In the genomic region with DNA sequence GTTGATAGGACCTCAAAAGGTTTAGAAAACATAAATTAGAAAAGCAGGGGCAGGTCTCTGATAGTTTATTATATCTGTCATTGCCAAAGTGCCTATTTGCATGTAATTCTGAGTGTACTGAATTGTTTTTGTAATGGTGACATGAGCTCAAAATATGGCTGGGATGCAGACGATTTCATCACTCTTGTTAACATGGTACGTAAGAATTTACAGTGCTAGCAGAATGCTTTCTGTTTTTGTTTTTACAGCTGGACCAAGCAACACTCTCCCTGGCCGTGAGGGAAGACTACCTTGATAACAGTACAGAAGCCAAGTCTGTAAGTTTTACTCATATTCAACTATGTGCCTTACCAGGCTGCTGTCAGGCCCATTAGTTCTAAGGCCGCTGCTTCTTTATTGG, we compare ENCODE assay signal across 27 cellular contexts. TPM values are rescaled to one million over a fixed set of nuclear protein-coding genes. Genes with fewer than 3 reads are reported as not detected.
DNase-seq lines count a peak whose midpoint lies in the region; ATAC-seq and TF ChIP-seq lines count a peak whose summit lies in the region.
"Had no signal": no experiment of that assay in that cellular context is flagged by ENCODE, and none has a peak within 500 bp of the region (broad histone marks: within the 10 kb centered on the region; RNA-seq: fewer than 3 reads in every experiment).

No MANE protein-coding gene starts in this region.

- TF ChIP-seq CTCF in AG10803 (conservative IDR thresholded peaks at IDR 0.05; ENCODE audit: low read length) (no peak), foreskin fibroblast (IDR thresholded peaks at IDR 0.05; ENCODE audit: low read depth, low read length) (no peak), ascending aorta (IDR thresholded peaks at IDR 0.05) (no peak)

- H3K4me3 ChIP-seq in AG10803 (ENCODE audit: low read length) (no peak overlapping the region), foreskin fibroblast (ENCODE audit: low read depth in 1 of 2, low read length in 2 of 2) (no peak overlapping the region), ascending aorta (no peak overlapping the region)
- H3K4me3 ChIP-seq: lung, SJSA1 had no signal

- H3K9me3 Mint-ChIP-seq in natural killer cell treated with Interleukin-12 subunit alpha and Interleukin-12 subunit beta and Interleukin-15 and Interleukin-18, amount 100 ng/mL, for 72 hours: no peaks in the 10 kb centered on the region
- H3K9me3 Mint-ChIP-seq in stimulated activated effector memory CD8-positive, alpha-beta T cell treated with anti-CD3 and anti-CD28 coated beads, Interleukin-12 subunit alpha, Interleukin-12 subunit beta, amount 100 ng/mL, for 72 hours: no peaks in the 10 kb centered on the region
- H3K9me3 Mint-ChIP-seq: T-helper 1 cell treated with Interleukin-12 subunit alpha and Interleukin-12 subunit beta and Interleukin-4 antibody, amounts not matched to agents 30 μg/mL and 1 μg/mL, for 36 hours had no signal

- DNase-seq in AG10803 (ENCODE audit: low read depth) (peak; percentile 69), GM03348 (ENCODE audit: low spot score) (peak; percentile 9), brain pericyte (ENCODE audit: low read depth, low spot score) (peak; percentile 51), foreskin fibroblast (peak; percentile 58 to 74), Kasumi-1 (lab: John Stamatoyannopoulos, UW) (no peak), ascending aorta (ENCODE audit: low spot score in 2 of 2) (no peak)
- no peak for DNase-seq in natural killer cell treated with Interleukin-12 subunit alpha and Interleukin-12 subunit beta and Interleukin-15 and Interleukin-18, amount 100 ng/mL, for 72 hours (ENCODE audit: low spot score)
- DNase-seq in stimulated activated effector memory CD8-positive, alpha-beta T cell treated with anti-CD3 and anti-CD28 coated beads, Interleukin-12 subunit alpha, Interleukin-12 subunit beta, amount 100 ng/mL, for 72 hours (ENCODE audit: low spot score in 2 of 2): no peak
- DNase-seq: activated naive CD8-positive, alpha-beta T cell treated with anti-CD3 and anti-CD28 coated beads, Interleukin-2, amount 10 ng/mL, durations not matched to agents 7 days and 5 days; activated T-cell treated with anti-CD3 and anti-CD28 coated beads, Interleukin-2, amount 50 U/mL, for 1 hour; Caco-2; central memory CD4-positive, alpha-beta T cell; DND-41; H7; hypothalamus; Karpas-422; kidney; NCI-H1092 treated with DMSO at 0.1 percent for 48 hours; NCI-H2081 treated with DMSO at 0.1 percent for 48 hours; NCI-H446 treated with DMSO at 0.1 percent for 48 hours; stimulated activated CD4-positive, alpha-beta T cell treated with anti-CD3 and anti-CD28 coated beads, Interleukin-12 subunit alpha, Interleukin-12 subunit beta, amount 100 ng/mL, for 4 hours; substantia nigra had no signal

- no peak overlapping the region for H3K27ac ChIP-seq in ascending aorta
- H3K27ac ChIP-seq: SJSA1 had no signal

- no peaks in the 10 kb centered on the region for H3K4me1 ChIP-seq in ascending aorta
- H3K4me1 ChIP-seq: Caco-2, SJSA1 had no signal

- H3K27me3 ChIP-seq in ascending aorta: no peaks in the 10 kb centered on the region
- H3K27me3 ChIP-seq: SJSA1 had no signal

- intact Hi-C loops in ascending aorta (cut with DNase I): no loop called here

- H3K36me3 Mint-ChIP-seq in natural killer cell treated with Interleukin-12 subunit alpha and Interleukin-12 subunit beta and Interleukin-15 and Interleukin-18, amount 100 ng/mL, for 72 hours: no peaks in the 10 kb centered on the region
- H3K36me3 Mint-ChIP-seq in stimulated activated effector memory CD8-positive, alpha-beta T cell treated with anti-CD3 and anti-CD28 coated beads, Interleukin-12 subunit alpha, Interleukin-12 subunit beta, amount 100 ng/mL, for 72 hours: no peaks in the 10 kb centered on the region

- no peaks in the 10 kb centered on the region for H3K36me3 ChIP-seq in ascending aorta
- H3K36me3 ChIP-seq: SJSA1 had no signal

- H3K9me3 ChIP-seq in ascending aorta: no peaks in the 10 kb centered on the region
- H3K9me3 ChIP-seq: Caco-2, SJSA1 had no signal

- no peak for ATAC-seq in natural killer cell treated with Interleukin-12 subunit alpha and Interleukin-12 subunit beta and Interleukin-15 and Interleukin-18, amount 100 ng/mL, for 72 hours
- ATAC-seq in stimulated activated effector memory CD8-positive, alpha-beta T cell treated with anti-CD3 and anti-CD28 coated beads, Interleukin-12 subunit alpha, Interleukin-12 subunit beta, amount 100 ng/mL, for 72 hours: no peak
- ATAC-seq: Panc1 had no signal

- no peaks in the 10 kb centered on the region for H3K4me1 Mint-ChIP-seq in natural killer cell treated with Interleukin-12 subunit alpha and Interleukin-12 subunit beta and Interleukin-15 and Interleukin-18, amount 100 ng/mL, for 72 hours (ENCODE audit: low read depth in 2 of 2)
- H3K4me1 Mint-ChIP-seq in stimulated activated effector memory CD8-positive, alpha-beta T cell treated with anti-CD3 and anti-CD28 coated beads, Interleukin-12 subunit alpha, Interleukin-12 subunit beta, amount 100 ng/mL, for 72 hours: no peaks in the 10 kb centered on the region
- H3K4me1 Mint-ChIP-seq: B cell had no signal

- H3K27ac Mint-ChIP-seq in natural killer cell treated with Interleukin-12 subunit alpha and Interleukin-12 subunit beta and Interleukin-15 and Interleukin-18, amount 100 ng/mL, for 72 hours: no peak overlapping the region
- no peak overlapping the region for H3K27ac Mint-ChIP-seq in stimulated activated effector memory CD8-positive, alpha-beta T cell treated with anti-CD3 and anti-CD28 coated beads, Interleukin-12 subunit alpha, Interleukin-12 subunit beta, amount 100 ng/mL, for 72 hours
- H3K27ac Mint-ChIP-seq: activated naive CD8-positive, alpha-beta T cell treated with anti-CD3 and anti-CD28 coated beads, Interleukin-2, amount 10 ng/mL, durations not matched to agents 7 days and 5 days; B cell; T-helper 1 cell treated with Interleukin-12 subunit alpha and Interleukin-12 subunit beta and Interleukin-4 antibody, amounts not matched to agents 30 μg/mL and 1 μg/mL, for 36 hours had no signal

- H3K27me3 Mint-ChIP-seq in natural killer cell treated with Interleukin-12 subunit alpha and Interleukin-12 subunit beta and Interleukin-15 and Interleukin-18, amount 100 ng/mL, for 72 hours: peaks cover 0 to 14% of the 10 kb centered on the region in 2 donors
- H3K27me3 Mint-ChIP-seq: activated naive CD8-positive, alpha-beta T cell treated with anti-CD3 and anti-CD28 coated beads, Interleukin-2, amount 10 ng/mL, durations not matched to agents 7 days and 5 days; B cell had no signal

- no peak overlapping the region for H3K4me3 Mint-ChIP-seq in natural killer cell treated with Interleukin-12 subunit alpha and Interleukin-12 subunit beta and Interleukin-15 and Interleukin-18, amount 100 ng/mL, for 72 hours
- H3K4me3 Mint-ChIP-seq in stimulated activated effector memory CD8-positive, alpha-beta T cell treated with anti-CD3 and anti-CD28 coated beads, Interleukin-12 subunit alpha, Interleukin-12 subunit beta, amount 100 ng/mL, for 72 hours: no peak overlapping the region
- H3K4me3 Mint-ChIP-seq: activated naive CD8-positive, alpha-beta T cell treated with anti-CD3 and anti-CD28 coated beads, Interleukin-2, amount 10 ng/mL, durations not matched to agents 7 days and 5 days; B cell; T-helper 1 cell treated with Interleukin-12 subunit alpha and Interleukin-12 subunit beta and Interleukin-4 antibody, amounts not matched to agents 30 μg/mL and 1 μg/mL, for 36 hours had no signal

RNA-seq across cellular contexts. Expression of gene PHEX, which starts 58.1 kb away (rescaled TPM):
- under 1 TPM; 0.10 to 0.45 TPM for total RNA-seq in natural killer cell treated with Interleukin-12 subunit alpha and Interleukin-12 subunit beta and Interleukin-15 and Interleukin-18, amount 100 ng/mL, for 72 hours
- total RNA-seq in ascending aorta: 0.96 TPM

Comparison
In these comparisons a context has a peak if more than half of its experiments do, and no peak if none do; other contexts are left out.
1. DNase-seq: peak in AG10803 (single experiment), GM03348 (single experiment), brain pericyte (single experiment) and foreskin fibroblast (2 of 2); none in natural killer cell treated with Interleukin-12 subunit alpha and Interleukin-12 subunit beta and Interleukin-15 and Interleukin-18, amount 100 ng/mL, for 72 hours (single experiment), Kasumi-1 (0 of 2), stimulated activated effector memory CD8-positive, alpha-beta T cell treated with anti-CD3 and anti-CD28 coated beads, Interleukin-12 subunit alpha, Interleukin-12 subunit beta, amount 100 ng/mL, for 72 hours (0 of 2) and ascending aorta (0 of 2).